In the genomic region with DNA sequence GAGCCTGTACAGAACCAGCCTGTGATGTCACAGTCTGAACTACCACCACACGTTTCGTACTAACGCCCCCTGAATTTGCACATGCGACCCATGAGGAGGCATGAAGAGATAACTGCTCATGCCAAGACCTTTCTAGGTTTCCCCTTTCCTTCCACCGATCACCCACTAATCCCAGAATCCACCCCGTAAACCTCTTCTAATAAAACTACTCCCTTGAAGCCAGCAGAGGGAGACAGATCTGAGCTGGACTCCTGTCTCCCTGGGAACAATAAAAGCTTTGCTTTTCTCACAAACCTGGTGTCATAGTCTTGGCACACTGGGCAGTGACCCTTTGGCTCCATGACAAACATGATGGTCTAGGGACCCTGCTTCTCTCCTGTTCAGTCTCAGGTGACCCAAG, we compare ENCODE assay signal across 8 cellular contexts.
DNase-seq lines count a peak whose midpoint lies in the region; ATAC-seq and TF ChIP-seq lines count a peak whose summit lies in the region.

No MANE protein-coding gene starts in this region.

- no peak overlapping the region for H3K4me3 ChIP-seq in BLaER1 treated with 17β-estradiol and CSF1 and Interleukin-3, amounts not matched to agents 10 nM and 100 nM
- H3K4me3 ChIP-seq in fibroblast of villous mesenchyme (ENCODE audit: low read depth, low read length) (no peak overlapping the region), mucosa of descending colon (no peak overlapping the region), body of pancreas (no peak overlapping the region)

- peaks cover 30 to 71% (median 38%) of the 10 kb centered on the region in 10 experiments for H3K4me1 ChIP-seq in BLaER1 treated with 17β-estradiol and CSF1 and Interleukin-3, amounts not matched to agents 10 nM and 100 nM
- H3K4me1 ChIP-seq in mucosa of descending colon (ENCODE audit: low read depth) (no peaks in the 10 kb centered on the region), body of pancreas (no peaks in the 10 kb centered on the region)

- H3K27ac ChIP-seq in BLaER1 treated with 17β-estradiol and CSF1 and Interleukin-3, amounts not matched to agents 10 nM and 100 nM: peak overlapping the region; percentile 83 to 98 (median 94); a peak in 19 of 22 replicates
- no peak overlapping the region for H3K27ac ChIP-seq in body of pancreas

- no peaks in the 10 kb centered on the region for H3K36me3 ChIP-seq in BLaER1 treated with 17β-estradiol and CSF1 and Interleukin-3, amounts not matched to agents 10 nM and 100 nM
- H3K36me3 ChIP-seq in mucosa of descending colon (ENCODE audit: low read depth) (no peaks in the 10 kb centered on the region), body of pancreas (replicated peaks in 1 of 2; ENCODE audit: insufficient read depth in 1 of 2, low read depth in 2 of 2) (no peaks in the 10 kb centered on the region)

- in situ Hi-C loops in GM13976 (cut with MboI; ENCODE audit: low sequenced_read_pairs, unreplicated experiment) (no loop called here), SK-MEL-5 (cut with HindIII; ENCODE audit: low pct_unique_long_range_greater_than_20kb, low sequenced_read_pairs) (no loop called here)

- DNase-seq in GM13976 (ENCODE audit: low spot score) (no peak), SK-MEL-5 (ENCODE audit: low read depth, low spot score) (peak; percentile 46), fibroblast of villous mesenchyme (ENCODE audit: low read depth) (peak; percentile 3), mucosa of descending colon (no peak), NCI-H2029 (lab: John Stamatoyannopoulos, UW) (no peak), NCI-H526 treated with DMSO at 0.1 percent for 48 hours (lab: John Stamatoyannopoulos, UW) (no peak), body of pancreas (no peak)

- no peaks in the 10 kb centered on the region for H3K9me3 ChIP-seq in BLaER1 treated with 17β-estradiol and CSF1 and Interleukin-3, amounts not matched to agents 10 nM and 100 nM (replicated peaks in 1 of 11)
- H3K9me3 ChIP-seq in mucosa of descending colon: no peaks in the 10 kb centered on the region
- no peaks in the 10 kb centered on the region for H3K9me3 ChIP-seq in body of pancreas

- intact Hi-C loops in mucosa of descending colon (cut with DNase I, micrococcal nuclease) (no loop called here), body of pancreas (cut with DNase I) (no loop called here)

- 87 to 88% methylated on average over 6 of the region's 6 CpGs for WGBS in body of pancreas, 2 donors

- H3K27me3 ChIP-seq in BLaER1 treated with 17β-estradiol and CSF1 and Interleukin-3, amounts not matched to agents 10 nM and 100 nM: peaks cover 0 to 5% (median 0%) of the 10 kb centered on the region in 11 experiments; a peak in 7 of 22 replicates
- H3K27me3 ChIP-seq in body of pancreas: no peaks in the 10 kb centered on the region

- peak overlapping the region; percentile 62 to 88 (median 76) for H3K4me2 ChIP-seq in BLaER1 treated with 17β-estradiol and CSF1 and Interleukin-3, amounts not matched to agents 10 nM and 100 nM

- TF ChIP-seq CTCF in GM13976 (IDR thresholded peaks at IDR 0.05; ENCODE audit: borderline replicate concordance, control extremely low read depth, extremely low read depth, insufficient read depth, missing control alignments): peak; percentile 5
- TF ChIP-seq CTCF in fibroblast of villous mesenchyme (IDR thresholded peaks at IDR 0.05; ENCODE audit: insufficient read depth, low read depth, low read length): peak; percentile 37
- no peak for TF ChIP-seq CTCF in mucosa of descending colon (IDR thresholded peaks at IDR 0.05)
- peak in 1 of 7 experiments; percentile 29 for TF ChIP-seq CTCF in body of pancreas (IDR thresholded peaks at IDR 0.05)

- TF ChIP-seq POLR2A in body of pancreas (IDR thresholded peaks at IDR 0.05): no peak

- peak overlapping the region in 4 of 11 experiments; percentile 78 to 90 (median 88); a peak in 6 of 22 replicates for H3K9ac ChIP-seq in BLaER1 treated with 17β-estradiol and CSF1 and Interleukin-3, amounts not matched to agents 10 nM and 100 nM

- no peaks in the 10 kb centered on the region for H4K20me1 ChIP-seq in BLaER1 treated with 17β-estradiol and CSF1 and Interleukin-3, amounts not matched to agents 10 nM and 100 nM

- ATAC-seq in mucosa of descending colon: no peak
- ATAC-seq in body of pancreas: no peak

Comparison
In these comparisons a context has a peak if more than half of its experiments do, and no peak if none do; other contexts are left out.
1. H3K27ac ChIP-seq: peak in BLaER1 treated with 17β-estradiol and CSF1 and Interleukin-3, amounts not matched to agents 10 nM and 100 nM (11 of 11); none in body of pancreas (0 of 4).
2. DNase-seq: peak in SK-MEL-5 (single experiment) and fibroblast of villous mesenchyme (single experiment); none in GM13976 (single experiment), mucosa of descending colon (0 of 3), NCI-H2029 (single experiment), NCI-H526 treated with DMSO at 0.1 percent for 48 hours (single experiment) and body of pancreas (0 of 4).